Comparison of ENCODE assay signal across 1 cellular context in the genomic region with DNA sequence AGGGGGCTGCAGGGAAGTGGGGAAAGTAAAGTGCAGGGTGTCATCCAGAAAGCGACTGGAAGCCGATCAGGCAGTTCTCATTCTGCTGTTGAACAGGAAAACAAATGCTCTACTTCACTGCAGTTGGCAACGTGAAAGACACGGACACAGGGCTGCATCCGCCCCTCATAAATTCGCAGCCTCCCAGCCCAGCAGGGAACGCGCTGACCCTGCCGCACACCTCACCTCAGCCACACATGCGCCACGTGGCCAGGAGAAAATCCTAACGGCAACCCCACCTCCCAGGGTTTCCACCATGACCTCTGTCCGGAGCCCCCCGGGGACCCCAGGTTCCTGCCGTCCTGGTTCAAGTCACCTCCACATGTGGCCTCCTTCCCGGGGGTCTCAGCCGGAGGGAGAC.
TF ChIP-seq lines count a peak whose summit lies in the region.

No MANE protein-coding gene starts in this region.

TF ChIP-seq in IMR-90, 13 proteins besides CTCF, POLR2A, EP300 and RAD21 (continued from another document):
- TF ChIP-seq CHD1 (IDR thresholded peaks at IDR 0.05; ENCODE audit: low read depth, low read length) (no peak), MAZ (IDR thresholded peaks at IDR 0.05; ENCODE audit: borderline replicate concordance, low read depth, low read length) (no peak), RCOR1 (IDR thresholded peaks at IDR 0.05; ENCODE audit: insufficient replicate concordance, low read length) (no peak), CEBPB (IDR thresholded peaks at IDR 0.05; ENCODE audit: low read depth, low read length) (no peak)
